1 cellular context compared by ENCODE assay signal in genomic region chr17:1110524-1110843, GRCh38.
TF ChIP-seq lines count a peak whose summit lies in the region.

No MANE protein-coding gene starts in this region.

TF ChIP-seq in WTC11, 78 proteins besides CTCF, POLR2A, EP300 and RAD21 (continued from another document):
- TF ChIP-seq ETV6 (CRISPR knock-in tag; IDR thresholded peaks at IDR 0.05) (no peak), SP1 (CRISPR knock-in tag; conservative IDR thresholded peaks at IDR 0.05) (no peak), ATF6 (CRISPR knock-in tag; IDR thresholded peaks at IDR 0.05) (no peak), RELA (CRISPR knock-in tag; IDR thresholded peaks at IDR 0.05; ENCODE audit: borderline replicate concordance) (no peak), ZNF425 (CRISPR knock-in tag; conservative IDR thresholded peaks at IDR 0.05) (no peak), FOXK1 (CRISPR knock-in tag; IDR thresholded peaks at IDR 0.05) (no peak)
